ENCODE assay signal across 1 cellular context in genomic region chr6:41929918-41930317, GRCh38.
TF ChIP-seq lines count a peak whose summit lies in the region.

No MANE protein-coding gene starts in this region.

TF ChIP-seq in K562, 482 proteins besides CTCF, POLR2A, EP300 and RAD21:
- TF ChIP-seq RBFOX2 (IDR thresholded peaks at IDR 0.05; ENCODE audit: low read depth, low read length): 0 out of 2 replicates have a peak, but pooled peaks have one; percentile 20
- TF ChIP-seq, protein P1, sequence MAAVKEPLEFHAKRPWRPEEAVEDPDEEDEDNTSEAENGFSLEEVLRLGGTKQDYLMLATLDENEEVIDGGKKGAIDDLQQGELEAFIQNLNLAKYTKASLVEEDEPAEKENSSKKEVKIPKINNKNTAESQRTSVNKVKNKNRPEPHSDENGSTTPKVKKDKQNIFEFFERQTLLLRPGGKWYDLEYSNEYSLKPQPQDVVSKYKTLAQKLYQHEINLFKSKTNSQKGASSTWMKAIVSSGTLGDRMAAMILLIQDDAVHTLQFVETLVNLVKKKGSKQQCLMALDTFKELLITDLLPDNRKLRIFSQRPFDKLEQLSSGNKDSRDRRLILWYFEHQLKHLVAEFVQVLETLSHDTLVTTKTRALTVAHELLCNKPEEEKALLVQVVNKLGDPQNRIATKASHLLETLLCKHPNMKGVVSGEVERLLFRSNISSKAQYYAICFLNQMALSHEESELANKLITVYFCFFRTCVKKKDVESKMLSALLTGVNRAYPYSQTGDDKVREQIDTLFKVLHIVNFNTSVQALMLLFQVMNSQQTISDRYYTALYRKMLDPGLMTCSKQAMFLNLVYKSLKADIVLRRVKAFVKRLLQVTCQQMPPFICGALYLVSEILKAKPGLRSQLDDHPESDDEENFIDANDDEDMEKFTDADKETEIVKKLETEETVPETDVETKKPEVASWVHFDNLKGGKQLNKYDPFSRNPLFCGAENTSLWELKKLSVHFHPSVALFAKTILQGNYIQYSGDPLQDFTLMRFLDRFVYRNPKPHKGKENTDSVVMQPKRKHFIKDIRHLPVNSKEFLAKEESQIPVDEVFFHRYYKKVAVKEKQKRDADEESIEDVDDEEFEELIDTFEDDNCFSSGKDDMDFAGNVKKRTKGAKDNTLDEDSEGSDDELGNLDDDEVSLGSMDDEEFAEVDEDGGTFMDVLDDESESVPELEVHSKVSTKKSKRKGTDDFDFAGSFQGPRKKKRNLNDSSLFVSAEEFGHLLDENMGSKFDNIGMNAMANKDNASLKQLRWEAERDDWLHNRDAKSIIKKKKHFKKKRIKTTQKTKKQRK (IDR thresholded peaks at IDR 0.05; ENCODE audit: borderline replicate concordance, low read depth, low read length): no peak
